ENCODE assay signal across 17 cellular contexts in genomic region chr10:129741978-129742741, GRCh38.
DNase-seq lines count a peak whose midpoint lies in the region; ATAC-seq, FAIRE-seq and TF ChIP-seq lines count a peak whose summit lies in the region.
"Had no signal": no experiment of that assay in that cellular context is flagged by ENCODE, and none has a peak within 500 bp of the region (broad histone marks: within the 10 kb centered on the region; RNA-seq: fewer than 3 reads in every experiment).

No MANE protein-coding gene starts in this region.

- POLR2A ChIA-PET in activated CD8-positive, alpha-beta T cell treated with anti-CD3 and anti-CD28 coated beads, Interleukin-2, amount 10 ng/mL, durations not matched to agents 7 days and 5 days (lab: Charles Lee) = no interaction called here
- POLR2A ChIA-PET in activated CD8-positive, alpha-beta T cell treated with anti-CD3 and anti-CD28 coated beads for 36 hours (lab: Charles Lee) = no interaction called here

- in situ Hi-C loops in HAP-1 (cut with MboI; ENCODE audit: low sequenced_read_pairs) = no loop called here

- ATAC-seq in activated CD8-positive, alpha-beta T cell treated with anti-CD3 and anti-CD28 coated beads, Interleukin-2, amount 10 ng/mL, durations not matched to agents 7 days and 5 days = no peak
- no peak for ATAC-seq in activated CD8-positive, alpha-beta T cell treated with anti-CD3 and anti-CD28 coated beads for 36 hours
- ATAC-seq in HG03442 (IDR thresholded peaks at IDR 0.05; ENCODE audit: unreplicated experiment) = no peak

- no peak overlapping the region for H3K27ac ChIP-seq in kidney (ENCODE audit: low read depth in 2 of 2, low read length in 2 of 2)
- H3K27ac ChIP-seq in spleen = no peak overlapping the region
- H3K27ac ChIP-seq: 22Rv1, BLaER1 had no signal

- CTCF ChIA-PET in activated CD8-positive, alpha-beta T cell treated with anti-CD3 and anti-CD28 coated beads, Interleukin-2, amount 10 ng/mL, durations not matched to agents 7 days and 5 days (lab: Charles Lee) = no interaction called here
- CTCF ChIA-PET in activated CD8-positive, alpha-beta T cell treated with anti-CD3 and anti-CD28 coated beads for 36 hours (lab: Charles Lee) = no interaction called here

- H3K36me3 Mint-ChIP-seq in activated CD8-positive, alpha-beta T cell treated with anti-CD3 and anti-CD28 coated beads, Interleukin-2, amount 10 ng/mL, durations not matched to agents 7 days and 5 days (ENCODE audit: low read depth) = peaks cover 7% of the 10 kb centered on the region
- peaks cover 41% of the 10 kb centered on the region for H3K36me3 Mint-ChIP-seq in activated CD8-positive, alpha-beta T cell treated with anti-CD3 and anti-CD28 coated beads for 36 hours (ENCODE audit: low read depth)

- H3K36me3 ChIP-seq in kidney (ENCODE audit: control insufficient read depth in 1 of 2, insufficient read depth in 2 of 2, low read length in 2 of 2) (no peaks in the 10 kb centered on the region), spleen (peaks cover 0 to 24% (median 0%) of the 10 kb centered on the region in 6 donors), HAP-1 (replicated peaks) (no peaks in the 10 kb centered on the region)

- DNase-seq in activated CD8-positive, alpha-beta T cell treated with anti-CD3 and anti-CD28 coated beads, Interleukin-2, amount 10 ng/mL, durations not matched to agents 7 days and 5 days = peak; percentile 1
- no peak for DNase-seq in activated CD8-positive, alpha-beta T cell treated with anti-CD3 and anti-CD28 coated beads for 36 hours
- DNase-seq in AG20443 (ENCODE audit: low spot score) (peak; percentile 6), kidney (peak; percentile 31), spleen (peak; percentile 59), HAP-1 (ENCODE audit: low spot score in 2 of 2) (no peak)
- DNase-seq in activated naive CD4-positive, alpha-beta T cell (lab: John Stamatoyannopoulos, UW) = no peak
- DNase-seq: CD8-positive, alpha-beta memory T cell; GOT3; HFFc6; KG1; NCI-H1092; NCI-H2107; NCI-H69 had no signal

- H3K4me3 ChIP-seq in kidney (ENCODE audit: low read length in 2 of 2) (no peak overlapping the region), spleen (no peak overlapping the region), HAP-1 (no peak overlapping the region)
- H3K4me3 ChIP-seq: BLaER1 had no signal

- no peak for TF ChIP-seq CTCF in activated CD8-positive, alpha-beta T cell treated with anti-CD3 and anti-CD28 coated beads for 36 hours (IDR thresholded peaks at IDR 0.05)
- TF ChIP-seq CTCF in kidney (IDR thresholded peaks at IDR 0.05; ENCODE audit: borderline replicate concordance, extremely low read depth, insufficient read depth) (no peak), spleen (IDR thresholded peaks at IDR 0.05 in 8 of 11, conservative IDR thresholded peaks at IDR 0.05 in 3 of 11) (no peak)

- peaks cover 18% of the 10 kb centered on the region for H3K9me3 Mint-ChIP-seq in activated CD8-positive, alpha-beta T cell treated with anti-CD3 and anti-CD28 coated beads, Interleukin-2, amount 10 ng/mL, durations not matched to agents 7 days and 5 days (ENCODE audit: insufficient read depth)
- H3K9me3 Mint-ChIP-seq in activated CD8-positive, alpha-beta T cell treated with anti-CD3 and anti-CD28 coated beads for 36 hours = peaks cover 29% of the 10 kb centered on the region

- intact Hi-C loops in activated CD8-positive, alpha-beta T cell treated with anti-CD3 and anti-CD28 coated beads for 36 hours (cut with micrococcal nuclease) = no loop called here
- intact Hi-C loops in kidney (cut with DNase I) (no loop called here), spleen (cut with DNase I; ENCODE audit: low total_unique reads) (no loop called here)

- H3K9me3 ChIP-seq in kidney (ENCODE audit: control insufficient read depth in 1 of 2, low read length in 2 of 2) = no peaks in the 10 kb centered on the region
- peaks cover 0 to 58% (median 30%) of the 10 kb centered on the region in 8 donors for H3K9me3 ChIP-seq in spleen
- H3K9me3 ChIP-seq in HAP-1 = no peaks in the 10 kb centered on the region

- H3K4me1 ChIP-seq in kidney (ENCODE audit: control insufficient read depth in 1 of 2, insufficient read depth in 1 of 2, low read depth in 1 of 2, low read length in 2 of 2) (no peaks in the 10 kb centered on the region), spleen (no peaks in the 10 kb centered on the region), HAP-1 (no peaks in the 10 kb centered on the region)

- H3K9ac ChIP-seq in kidney (ENCODE audit: low read length in 2 of 2) = no peak overlapping the region
- H3K9ac ChIP-seq: BLaER1 had no signal

- no peak for FAIRE-seq in kidney (lab: Jason Lieb, UNC)

- no peaks in the 10 kb centered on the region for H3K4me1 Mint-ChIP-seq in activated CD8-positive, alpha-beta T cell treated with anti-CD3 and anti-CD28 coated beads, Interleukin-2, amount 10 ng/mL, durations not matched to agents 7 days and 5 days (ENCODE audit: low read depth)
- H3K4me1 Mint-ChIP-seq in activated CD8-positive, alpha-beta T cell treated with anti-CD3 and anti-CD28 coated beads for 36 hours (ENCODE audit: low read depth) = no peaks in the 10 kb centered on the region
- H3K4me1 Mint-ChIP-seq: CD8-positive, alpha-beta memory T cell had no signal

- 86 to 100% (median 96%) methylated on average over 3 to 19 of the region's 19 CpGs for WGBS in spleen, 5 donors

- no peak overlapping the region for H3K4me3 Mint-ChIP-seq in activated CD8-positive, alpha-beta T cell treated with anti-CD3 and anti-CD28 coated beads, Interleukin-2, amount 10 ng/mL, durations not matched to agents 7 days and 5 days
- no peak overlapping the region for H3K4me3 Mint-ChIP-seq in activated CD8-positive, alpha-beta T cell treated with anti-CD3 and anti-CD28 coated beads for 36 hours
- H3K4me3 Mint-ChIP-seq: CD8-positive, alpha-beta memory T cell; HFFc6 had no signal

- H3K27me3 ChIP-seq in spleen (replicated peaks in 1 of 7) = no peaks in the 10 kb centered on the region
- no peaks in the 10 kb centered on the region for H3K27me3 ChIP-seq in HAP-1 (ENCODE audit: low read depth)
- H3K27me3 ChIP-seq: BLaER1 had no signal

- no peak for TF ChIP-seq POLR2A in spleen (IDR thresholded peaks at IDR 0.05)

- H3K27ac Mint-ChIP-seq in activated CD8-positive, alpha-beta T cell treated with anti-CD3 and anti-CD28 coated beads, Interleukin-2, amount 10 ng/mL, durations not matched to agents 7 days and 5 days = no peak overlapping the region
- H3K27ac Mint-ChIP-seq in activated CD8-positive, alpha-beta T cell treated with anti-CD3 and anti-CD28 coated beads for 36 hours = no peak overlapping the region
- H3K27ac Mint-ChIP-seq: CD8-positive, alpha-beta memory T cell; HFFc6 had no signal

- no peaks in the 10 kb centered on the region for H3K27me3 Mint-ChIP-seq in activated CD8-positive, alpha-beta T cell treated with anti-CD3 and anti-CD28 coated beads, Interleukin-2, amount 10 ng/mL, durations not matched to agents 7 days and 5 days (ENCODE audit: low read depth)
- no peaks in the 10 kb centered on the region for H3K27me3 Mint-ChIP-seq in activated CD8-positive, alpha-beta T cell treated with anti-CD3 and anti-CD28 coated beads for 36 hours

Comparison
In these comparisons a context has a peak if more than half of its experiments do, and no peak if none do; other contexts are left out.
1. DNase-seq: peak in activated CD8-positive, alpha-beta T cell treated with anti-CD3 and anti-CD28 coated beads, Interleukin-2, amount 10 ng/mL, durations not matched to agents 7 days and 5 days (single experiment), AG20443 (single experiment), kidney (single experiment) and spleen (single experiment); none in activated CD8-positive, alpha-beta T cell treated with anti-CD3 and anti-CD28 coated beads for 36 hours (single experiment), activated naive CD4-positive, alpha-beta T cell (0 of 4) and HAP-1 (0 of 2).